Comparison of ENCODE assay signal across 1 cellular context in the genomic region with DNA sequence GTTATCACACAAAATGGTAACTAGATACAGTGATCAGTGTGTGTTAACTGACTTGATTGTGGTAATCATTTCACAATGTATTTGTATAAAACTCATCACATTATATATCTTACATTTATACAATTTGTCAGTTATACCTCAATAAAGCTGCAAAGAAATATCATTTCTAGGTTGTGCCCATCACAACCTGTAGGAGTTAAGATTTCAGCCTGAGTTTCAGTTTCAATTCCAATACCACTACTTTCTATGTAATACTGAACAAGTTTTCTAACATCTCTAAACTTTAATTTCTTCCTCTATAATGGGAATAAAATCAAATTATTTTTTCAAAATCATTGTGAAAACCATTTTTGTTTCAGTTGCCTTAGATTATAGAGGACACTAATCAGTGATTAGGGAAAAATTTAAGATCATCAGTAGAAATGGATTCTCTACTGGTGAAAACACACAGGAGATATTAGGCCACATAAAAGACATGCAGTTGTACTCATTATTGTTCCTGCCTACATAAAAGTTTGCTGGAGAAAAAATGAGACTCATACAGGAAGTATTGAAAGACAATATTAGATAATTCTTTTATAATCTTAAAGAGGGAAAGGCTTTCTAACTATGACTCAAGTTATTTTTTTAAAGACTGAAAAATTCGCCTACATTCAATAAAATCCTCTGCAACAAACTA.
TF ChIP-seq lines count a peak whose summit lies in the region.

No MANE protein-coding gene starts in this region.

TF ChIP-seq in GM12878, 131 proteins besides CTCF, POLR2A, EP300 and RAD21:
- TF ChIP-seq, protein P1, sequence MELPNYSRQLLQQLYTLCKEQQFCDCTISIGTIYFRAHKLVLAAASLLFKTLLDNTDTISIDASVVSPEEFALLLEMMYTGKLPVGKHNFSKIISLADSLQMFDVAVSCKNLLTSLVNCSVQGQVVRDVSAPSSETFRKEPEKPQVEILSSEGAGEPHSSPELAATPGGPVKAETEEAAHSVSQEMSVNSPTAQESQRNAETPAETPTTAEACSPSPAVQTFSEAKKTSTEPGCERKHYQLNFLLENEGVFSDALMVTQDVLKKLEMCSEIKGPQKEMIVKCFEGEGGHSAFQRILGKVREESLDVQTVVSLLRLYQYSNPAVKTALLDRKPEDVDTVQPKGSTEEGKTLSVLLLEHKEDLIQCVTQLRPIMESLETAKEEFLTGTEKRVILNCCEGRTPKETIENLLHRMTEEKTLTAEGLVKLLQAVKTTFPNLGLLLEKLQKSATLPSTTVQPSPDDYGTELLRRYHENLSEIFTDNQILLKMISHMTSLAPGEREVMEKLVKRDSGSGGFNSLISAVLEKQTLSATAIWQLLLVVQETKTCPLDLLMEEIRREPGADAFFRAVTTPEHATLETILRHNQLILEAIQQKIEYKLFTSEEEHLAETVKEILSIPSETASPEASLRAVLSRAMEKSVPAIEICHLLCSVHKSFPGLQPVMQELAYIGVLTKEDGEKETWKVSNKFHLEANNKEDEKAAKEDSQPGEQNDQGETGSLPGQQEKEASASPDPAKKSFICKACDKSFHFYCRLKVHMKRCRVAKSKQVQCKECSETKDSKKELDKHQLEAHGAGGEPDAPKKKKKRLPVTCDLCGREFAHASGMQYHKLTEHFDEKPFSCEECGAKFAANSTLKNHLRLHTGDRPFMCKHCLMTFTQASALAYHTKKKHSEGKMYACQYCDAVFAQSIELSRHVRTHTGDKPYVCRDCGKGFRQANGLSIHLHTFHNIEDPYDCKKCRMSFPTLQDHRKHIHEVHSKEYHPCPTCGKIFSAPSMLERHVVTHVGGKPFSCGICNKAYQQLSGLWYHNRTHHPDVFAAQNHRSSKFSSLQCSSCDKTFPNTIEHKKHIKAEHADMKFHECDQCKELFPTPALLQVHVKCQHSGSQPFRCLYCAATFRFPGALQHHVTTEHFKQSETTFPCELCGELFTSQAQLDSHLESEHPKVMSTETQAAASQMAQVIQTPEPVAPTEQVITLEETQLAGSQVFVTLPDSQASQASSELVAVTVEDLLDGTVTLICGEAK (IDR thresholded peaks at IDR 0.05; ENCODE audit: borderline replicate concordance) = 0 out of 2 replicates have a peak, but pooled peaks have one; percentile 23
- no peak for TF ChIP-seq BHLHE40 (IDR thresholded peaks at IDR 0.05; ENCODE audit: borderline replicate concordance in 1 of 2, low read depth in 2 of 2, low read length in 1 of 2)
